In genomic region chr1:205907794-205908193, GRCh38 we compare ENCODE assay signal across 11 cellular contexts. TPM values are rescaled to one million over a fixed set of nuclear protein-coding genes. Genes with fewer than 3 reads are reported as not detected.
A peak's percentile ranks its signal among the peaks of the same experiment; 100 is the strongest.
DNase-seq lines count a peak whose midpoint lies in the region; ATAC-seq, FAIRE-seq and TF ChIP-seq lines count a peak whose summit lies in the region.
"Had no signal": no experiment of that assay in that cellular context is flagged by ENCODE, and none has a peak within 500 bp of the region (broad histone marks: within the 10 kb centered on the region; RNA-seq: fewer than 3 reads in every experiment).

No MANE protein-coding gene starts in this region.

- ATAC-seq in lower lobe of right lung (peak; percentile 59 to 62), HG03520 (IDR thresholded peaks at IDR 0.05; ENCODE audit: unreplicated experiment) (no peak), GM21723 (IDR thresholded peaks at IDR 0.05; ENCODE audit: unreplicated experiment) (no peak)

- TF ChIP-seq CTCF in LNCAP (IDR thresholded peaks at IDR 0.05), result peak; percentile 85
- TF ChIP-seq CTCF in bronchial epithelial cell (IDR thresholded peaks at IDR 0.05; ENCODE audit: insufficient read depth, low read length, severe bottlenecking), result peak; percentile 54
- TF ChIP-seq CTCF in lower lobe of right lung (IDR thresholded peaks at IDR 0.05), result peak; percentile 49

- H3K9me3 ChIP-seq in lower lobe of right lung, result no peaks in the 10 kb centered on the region
- H3K9me3 ChIP-seq: neutrophil had no signal

- H3K4me3 ChIP-seq in bronchial epithelial cell (ENCODE audit: low read depth, low read length), result no peak overlapping the region
- no peak overlapping the region for H3K4me3 ChIP-seq in lower lobe of right lung

- DNase-seq in COLO668 (lab: John Stamatoyannopoulos, UW; ENCODE audit: unreplicated experiment), result peak; percentile 17
- peak; percentile 24 for DNase-seq in bronchial epithelial cell (ENCODE audit: low read depth)
- DNase-seq in lower lobe of right lung, result no peak
- no peak for DNase-seq in germinal center (ENCODE audit: low spot score)
- DNase-seq in NCI-H1436 treated with DMSO at 0.1 percent for 48 hours (lab: John Stamatoyannopoulos, UW), result no peak
- DNase-seq: NCI-H510A treated with DMSO at 0.1 percent for 48 hours had no signal

- H3K4me1 ChIP-seq in lower lobe of right lung, result no peaks in the 10 kb centered on the region

- H3K27me3 ChIP-seq in bronchial epithelial cell (ENCODE audit: control insufficient read depth, insufficient read depth, low read length) (peaks cover 3% of the 10 kb centered on the region), lower lobe of right lung (ENCODE audit: low read depth) (no peaks in the 10 kb centered on the region)

- FAIRE-seq in bronchial epithelial cell (lab: Jason Lieb, UNC), result no peak

- no peak overlapping the region for H3K27ac ChIP-seq in lower lobe of right lung
- H3K27ac ChIP-seq: neutrophil had no signal

- H3K36me3 ChIP-seq in bronchial epithelial cell (ENCODE audit: control insufficient read depth, insufficient read depth, low read length) (no peaks in the 10 kb centered on the region), lower lobe of right lung (no peaks in the 10 kb centered on the region)
- H3K36me3 ChIP-seq: neutrophil had no signal

- intact Hi-C loops in lower lobe of right lung (cut with DNase I), result no loop called here

RNA-seq across cellular contexts. Expression of gene SLC26A9, which starts 35.5 kb away (rescaled TPM):
- total RNA-seq in bronchial epithelial cell, result 0.26 TPM in 1 of 2 replicates, not detected in the other
- 18.2 TPM for total RNA-seq in lower lobe of right lung
- total RNA-seq: urinary bladder had no signal

RNA-seq across cellular contexts. Expression of gene PM20D1, which starts 57.9 kb away (rescaled TPM):
- total RNA-seq in bronchial epithelial cell, result not detected in 2 replicates
- total RNA-seq in lower lobe of right lung, result 0.30 TPM

Comparison
In these comparisons a context has a peak if more than half of its experiments do, and no peak if none do; other contexts are left out.
1. DNase-seq: peak in COLO668 (single experiment) and bronchial epithelial cell (single experiment); none in lower lobe of right lung (single experiment), germinal center (single experiment) and NCI-H1436 treated with DMSO at 0.1 percent for 48 hours (single experiment).
2. ATAC-seq: peak in lower lobe of right lung (2 of 2); none in HG03520 (single experiment) and GM21723 (single experiment).
3. RNA of gene SLC26A9, which starts 35.5 kb away (total RNA-seq): 18.2 TPM in lower lobe of right lung (single experiment); 0.26 TPM in bronchial epithelial cell; every median in the first group is over 10 times any median in the second.
4. Peak in every context shown above with its lines, with median percentiles within 50 percentile points of each other: CTCF ChIP-seq.